Comparison of ENCODE assay signal across 24 cellular contexts in genomic region chr1:186473047-186473446, GRCh38. TPM values are rescaled to one million over a fixed set of nuclear protein-coding genes. Genes with fewer than 3 reads are reported as not detected.
DNase-seq lines count a peak whose midpoint lies in the region; ATAC-seq, FAIRE-seq and TF ChIP-seq lines count a peak whose summit lies in the region.
"Had no signal": no experiment of that assay in that cellular context is flagged by ENCODE, and none has a peak within 500 bp of the region (broad histone marks: within the 10 kb centered on the region; RNA-seq: fewer than 3 reads in every experiment).

No MANE protein-coding gene starts in this region.

- H3K27ac Mint-ChIP-seq in H9, result no peak overlapping the region
- H3K27ac Mint-ChIP-seq: CD14-positive monocyte had no signal

- RAD21 ChIA-PET in GM12878 (lab: Charles Lee; ENCODE audit: unreplicated experiment), result no interaction called here

- H3K9me3 Mint-ChIP-seq in H9, result no peaks in the 10 kb centered on the region

- no peak overlapping the region for H4K5ac ChIP-seq in H9 (ENCODE audit: insufficient read length, low read depth, low read length)

- no peaks in the 10 kb centered on the region for H3K36me3 ChIP-seq in GM12878 (ENCODE audit: control insufficient read depth in 2 of 2, insufficient read depth in 2 of 2, low read length in 1 of 2)

- H3T11ph ChIP-seq in H9 (ENCODE audit: low read length), result no peak overlapping the region

- H2BK5ac ChIP-seq in H9 (ENCODE audit: insufficient read length, low read length), result no peak overlapping the region

- H4K91ac ChIP-seq in H9 (ENCODE audit: insufficient read length, low read depth, low read length), result no peak overlapping the region

- no peak overlapping the region for H3K27ac ChIP-seq in H9 (ENCODE audit: insufficient read length, low read depth, low read length)
- H3K27ac ChIP-seq in GM12878 (ENCODE audit: control insufficient read depth, insufficient read depth), result no peak overlapping the region
- H3K27ac ChIP-seq: KMS-11 had no signal

- H3K9ac ChIP-seq in H9 (ENCODE audit: extremely low read depth, insufficient read length, low read length) (no peak overlapping the region), GM12878 (ENCODE audit: control insufficient read depth, insufficient read depth, low read length) (no peak overlapping the region)
- H3K9ac ChIP-seq: KMS-11 had no signal

- no peaks in the 10 kb centered on the region for H3K4me1 Mint-ChIP-seq in H9

- no peak overlapping the region for H3K4ac ChIP-seq in H9 (ENCODE audit: low read depth, low read length)

- TF ChIP-seq POLR2A in GM12891 (IDR thresholded peaks at IDR 0.05; ENCODE audit: low read depth, low read length) (no peak), GM12878 (IDR thresholded peaks at IDR 0.05; ENCODE audit: low read depth, low read length) (no peak)

- WGBS in H9 (ENCODE audit: extremely low coverage, insufficient read length, low lambda C conversion rate), result no CpG with 5 or more reads among the region's 4 CpGs
- WGBS in GM12878 (ENCODE audit: insufficient coverage, insufficient replicate concordance, low lambda C conversion rate, missing lambda C conversion rate), result 48% methylated on average over 4 of the region's 4 CpGs

- H3K23me2 ChIP-seq in H9 (ENCODE audit: insufficient read length, low read depth, low read length, poor library complexity, severe bottlenecking), result no peaks in the 10 kb centered on the region

- H2AK5ac ChIP-seq in H9 (ENCODE audit: insufficient read length, low read length), result no peak overlapping the region

- H3K23ac ChIP-seq in H9 (ENCODE audit: insufficient read length, low read depth, low read length), result no peak overlapping the region

- no peak overlapping the region for H3K14ac ChIP-seq in H9 (ENCODE audit: insufficient read depth, low read length)

- intact Hi-C loops in GM12878 (cut with micrococcal nuclease; ENCODE audit: unreplicated experiment), result no loop called here

- ATAC-seq in GM12878 (peak; percentile 37), GM21723 (IDR thresholded peaks at IDR 0.05; ENCODE audit: unreplicated experiment) (no peak)

- H4K20me1 ChIP-seq in H9 (ENCODE audit: control insufficient read depth, insufficient read depth, insufficient read length), result no peaks in the 10 kb centered on the region
- H4K20me1 ChIP-seq in GM12878 (ENCODE audit: control insufficient read depth, insufficient read depth), result no peaks in the 10 kb centered on the region

- no peak overlapping the region for H2BK15ac ChIP-seq in H9 (ENCODE audit: low read depth, low read length)

- no peak for TF ChIP-seq RAD21 in GM12878 (IDR thresholded peaks at IDR 0.05; ENCODE audit: insufficient read depth, low read depth, low read length)

- no peak overlapping the region for H2BK120ac ChIP-seq in H9 (ENCODE audit: low read depth, low read length, poor library complexity, severe bottlenecking)

- FAIRE-seq in GM12891 (lab: Jason Lieb, UNC) (peak; percentile 47), GM12878 (lab: Jason Lieb, UNC) (peak; percentile 41)
- FAIRE-seq: GM12892, RCC 7860 had no signal

- peak; percentile 42; the same call in 2 of the 3 replicates for TF ChIP-seq CTCF in H9 (conservative IDR thresholded peaks at IDR 0.05)
- TF ChIP-seq CTCF in GM12878 (IDR thresholded peaks at IDR 0.05 in 2 of 3, conservative IDR thresholded peaks at IDR 0.05 in 1 of 3; ENCODE audit: control insufficient read depth in 2 of 3, extremely low read depth in 1 of 3, insufficient read depth in 1 of 3, low read depth in 3 of 3, low read length in 3 of 3), result no peak

- in situ Hi-C loops in GM12878 (cut with MboI), result no loop called here

- H2BK12ac ChIP-seq in H9 (ENCODE audit: insufficient read length, low read depth, low read length), result no peak overlapping the region

- H3K9me3 ChIP-seq in H9 (ENCODE audit: control insufficient read depth, low read depth, low read length), result no peaks in the 10 kb centered on the region
- no peaks in the 10 kb centered on the region for H3K9me3 ChIP-seq in GM12878 (replicated peaks; ENCODE audit: control insufficient read depth, insufficient read depth, low read length)

- H3K27me3 ChIP-seq in H9 (ENCODE audit: insufficient read depth, low read length), result no peaks in the 10 kb centered on the region
- no peaks in the 10 kb centered on the region for H3K27me3 ChIP-seq in GM12878 (replicated peaks in 1 of 2; ENCODE audit: control insufficient read depth in 2 of 2, insufficient read depth in 2 of 2, low read length in 1 of 2)

- H3K27me3 Mint-ChIP-seq in H9 (ENCODE audit: low read depth), result no peaks in the 10 kb centered on the region

- H3K18ac ChIP-seq in H9 (ENCODE audit: insufficient read length, low read depth, low read length), result no peak overlapping the region

- H3K4me3 ChIP-seq in GM12878, result no peak overlapping the region

- SMC1A ChIA-PET in GM12878 (lab: Charles Lee; ENCODE audit: uncharacterized antibody, unreplicated experiment), result interaction anchor here (1.0 kb wide), 1 partner anchor 512 kb away, joined by 3 read pairs; no protein-coding TSS in a partner anchor

- H3K4me1 ChIP-seq in H9 (ENCODE audit: insufficient read depth, low read length) (no peaks in the 10 kb centered on the region), GM12878 (ENCODE audit: control insufficient read depth, insufficient read depth, low read length) (no peaks in the 10 kb centered on the region)

- H3K4me2 ChIP-seq in H9 (ENCODE audit: insufficient read depth, insufficient read length, low read length) (no peak overlapping the region), GM12878 (ENCODE audit: control insufficient read depth, insufficient read depth) (no peak overlapping the region)
- H3K4me2 ChIP-seq: KMS-11 had no signal

- no peak overlapping the region for H3K56ac ChIP-seq in H9 (ENCODE audit: insufficient read length, low read depth, low read length)

- no peak for TF ChIP-seq EP300 in GM12878 (IDR thresholded peaks at IDR 0.05; ENCODE audit: borderline replicate concordance in 1 of 2, control insufficient read depth in 1 of 2, low read depth in 2 of 2, low read length in 2 of 2)

- H2AFZ ChIP-seq in H9 (ENCODE audit: low read length) (no peak overlapping the region), GM12878 (ENCODE audit: control insufficient read depth, low read depth, low read length) (no peak overlapping the region)

- POLR2A ChIA-PET in GM12878 (lab: Charles Lee), result no interaction called here

- no peak overlapping the region for H2BK20ac ChIP-seq in H9 (ENCODE audit: low read depth, low read length, poor library complexity, severe bottlenecking)

- H3K36me3 Mint-ChIP-seq in H9 (ENCODE audit: insufficient read depth in 1 of 3, low read depth in 3 of 3), result no peaks in the 10 kb centered on the region

- BruUV-seq in GM12878 (replicated peaks; lab: Mats Ljungman, UMichigan), result no TSS peak

- no peak overlapping the region for H3K4me3 Mint-ChIP-seq in H9
- H3K4me3 Mint-ChIP-seq: CD14-positive monocyte had no signal

- no peak for DNase-seq in GM12891 (ENCODE audit: insufficient read length, low spot score)
- DNase-seq in H9, result no peak
- DNase-seq in MV-4-11 (lab: John Stamatoyannopoulos, UW), result peak; percentile 8
- DNase-seq in GM12878 (ENCODE audit: low read depth, low spot score), result no peak
- DNase-seq in activated naive CD4-positive, alpha-beta T cell (lab: John Stamatoyannopoulos, UW), result no peak
- no peak for DNase-seq in GDM1 (lab: John Stamatoyannopoulos, UW)
- DNase-seq in SW480 (ENCODE audit: low spot score), result no peak
- DNase-seq: COR-L47; DMS53; H7; NCI-H1417 treated with DMSO at 0.1 percent for 48 hours; NCI-H2029; NCI-H2171 treated with DMSO at 0.1 percent for 48 hours; NCI-H510A; NK-92 treated with Interleukin-12 subunit alpha and Interleukin-12 subunit beta, amount 100 ng/mL, for 24 hours; SHP77; T-helper 2 cell had no signal

- no peak overlapping the region for H4K8ac ChIP-seq in H9 (replicated peaks; ENCODE audit: insufficient read length, low read depth, low read length)

- CTCF ChIA-PET in GM12878 (lab: Yijun Ruan, JAX), result interaction anchor here (1.5 kb wide), 1 partner anchor 10 kb away, joined by 5 read pairs; no protein-coding TSS in a partner anchor

- H3K79me2 ChIP-seq in H9 (ENCODE audit: insufficient read depth, low read length), result no peaks in the 10 kb centered on the region
- H3K79me2 ChIP-seq in GM12878 (ENCODE audit: control insufficient read depth, insufficient read depth, low read length), result no peaks in the 10 kb centered on the region

- no peaks in the 10 kb centered on the region for H3K79me1 ChIP-seq in H9 (ENCODE audit: insufficient read depth, low read depth, low read length, poor library complexity, severe bottlenecking)

TF ChIP-seq in GM12891, 5 proteins besides CTCF, POLR2A, EP300 and RAD21:
- TF ChIP-seq TAF1 (IDR thresholded peaks at IDR 0.05; ENCODE audit: low read depth, low read length) (no peak), POLR2AphosphoS5 (IDR thresholded peaks at IDR 0.05; ENCODE audit: low read depth, low read length) (no peak), SPI1 (IDR thresholded peaks at IDR 0.05; ENCODE audit: low read depth, low read length) (no peak)

RNA-seq across cellular contexts. Expression of gene PDC, which starts 12.1 kb away (rescaled TPM):
- polyA plus RNA-seq in GM12891 (2012; ENCODE audit: low read depth, missing spikeins), result not detected
- total RNA-seq in H9 (2021) (not detected in 2 replicates), GM12878 (2014; rRNA removed) (not detected in 2 replicates), GM12878 (2014; rRNA removed; fragmentation: Illumina TruSeq; extraction: Trizol) (not detected in 2 replicates), GM12878 (2021) (not detected in 2 replicates)
- 0.48 TPM in 1 of 2 replicates, not detected in the other for total RNA-seq in GM12878 (2013; cell fraction: nucleolus; rRNA removed)
- polyA plus RNA-seq in GM12878 (2011; ENCODE audit: low read depth), result not detected
- polyA plus RNA-seq in GM12878 (2011; rRNA removed) (not detected in 2 replicates), GM12878 (2014; fragmentation: Illumina TruSeq; extraction: Trizol) (not detected in 2 replicates), GM12878 (2014; fragmentation: Nextera tagmentation; extraction: Ambion mirVana) (under 1 TPM in 1 of 2 experiments, not detected in 1; 0.11 TPM), GM12878 (2014; rRNA removed) (not detected in 2 replicates), GM12878 (2016; fragmentation: Nextera tagmentation; extraction: Ambion mirVana) (not detected)
- not detected in 2 replicates for polyA plus RNA-seq in GM12878 (2011; cell fraction: cytosol; rRNA removed)
- polyA plus RNA-seq in GM12878 (2011; cell fraction: nucleus; rRNA removed), result not detected in 2 replicates
- 0.15 TPM in 1 of 2 replicates, not detected in the other for polyA plus RNA-seq in GM12878 (2012)
- polyA minus RNA-seq in GM12878 (2011; rRNA and poly(A)+ RNA removed), result not detected in 2 replicates
- not detected in 2 replicates for polyA minus RNA-seq in GM12878 (2011; cell fraction: cytosol; rRNA and poly(A)+ RNA removed)
- not detected in 2 replicates for polyA minus RNA-seq in GM12878 (2011; cell fraction: nucleus; rRNA and poly(A)+ RNA removed)
- total RNA-seq: A673, H7, MCF 10A had no signal
- polyA plus RNA-seq: CD14-positive monocyte had no signal
